ENCODE assay signal across 9 cellular contexts in the genomic region with DNA sequence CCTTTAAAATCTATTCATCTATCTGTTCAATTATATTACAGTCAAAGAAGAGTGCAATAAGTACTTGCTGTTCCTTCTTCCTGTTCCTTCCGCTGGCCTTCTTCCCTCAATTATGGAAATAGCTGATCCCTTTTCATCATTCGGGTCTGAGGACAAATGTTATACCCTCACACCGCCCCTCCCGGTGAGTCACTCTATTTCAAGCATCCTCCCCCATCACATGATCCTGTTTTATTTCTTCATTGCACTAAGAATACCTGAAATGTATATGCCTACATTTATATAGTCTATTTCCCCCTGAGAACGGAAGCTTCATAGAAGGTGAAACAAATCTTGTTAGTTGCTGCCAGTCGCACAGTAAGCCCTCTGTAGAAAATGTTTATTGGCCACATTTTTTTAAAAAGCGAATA. TPM values are rescaled to one million over a fixed set of nuclear protein-coding genes. Genes with fewer than 3 reads are reported as not detected.
DNase-seq lines count a peak whose midpoint lies in the region; ATAC-seq and TF ChIP-seq lines count a peak whose summit lies in the region.
"Had no signal": no experiment of that assay in that cellular context is flagged by ENCODE, and none has a peak within 500 bp of the region (broad histone marks: within the 10 kb centered on the region; RNA-seq: fewer than 3 reads in every experiment).

No MANE protein-coding gene starts in this region.

- TF ChIP-seq CTCF in choroid plexus epithelial cell (conservative IDR thresholded peaks at IDR 0.05; ENCODE audit: low read depth, low read length), result no peak

- no peaks in the 10 kb centered on the region for H3K9me3 ChIP-seq in naive thymus-derived CD4-positive, alpha-beta T cell (ENCODE audit: control insufficient read depth in 2 of 3, low read length in 3 of 3)

- peak overlapping the region; percentile 98 for H3K27ac ChIP-seq in naive thymus-derived CD4-positive, alpha-beta T cell (ENCODE audit: low read depth, low read length)

- H3K36me3 Mint-ChIP-seq in naive thymus-derived CD4-positive, alpha-beta T cell, result peaks cover 0 to 19% (median 5%) of the 10 kb centered on the region in 5 donors

- peaks cover 0 to 26% (median 0%) of the 10 kb centered on the region in 3 experiments for H3K36me3 ChIP-seq in naive thymus-derived CD4-positive, alpha-beta T cell (ENCODE audit: control insufficient read depth in 2 of 3, insufficient read depth in 3 of 3, low read length in 3 of 3)

- in situ Hi-C loops in ACHN (cut with HindIII; ENCODE audit: low pct_ligation_motif_present, low pct_unique_long_range_greater_than_20kb, low sequenced_read_pairs), result no loop called here

- peak; percentile 67 for DNase-seq in ACHN
- DNase-seq in H4 (ENCODE audit: low spot score), result peak; percentile 67
- DNase-seq in RPMI8226, result peak; percentile 17
- DNase-seq in choroid plexus epithelial cell (ENCODE audit: low read depth), result peak; percentile 70
- peak in 3 of 9 donors; percentile 53 to 73 (median 55) for DNase-seq in naive thymus-derived CD4-positive, alpha-beta T cell
- no peak for DNase-seq in D341Med (ENCODE audit: low spot score)

- POLR2A ChIA-PET in naive thymus-derived CD4-positive, alpha-beta T cell (lab: Charles Lee), result interaction anchor here (0.7 to 1.9 kb wide), 30 partner anchors 10 to 1552 kb away, joined by 3 to 31 read pairs (median 4); partner anchors contain the start of genes ARID2 and RPAP3

- no peaks in the 10 kb centered on the region for H3K27me3 Mint-ChIP-seq in naive thymus-derived CD4-positive, alpha-beta T cell

- no peaks in the 10 kb centered on the region for H3K27me3 ChIP-seq in naive thymus-derived CD4-positive, alpha-beta T cell (ENCODE audit: control insufficient read depth in 2 of 2, insufficient read depth in 2 of 2, low read length in 2 of 2)

- peaks cover 0 to 3% (median 0%) of the 10 kb centered on the region in 11 donors for H3K9me3 Mint-ChIP-seq in naive thymus-derived CD4-positive, alpha-beta T cell
- H3K9me3 Mint-ChIP-seq: nephron had no signal

- peak overlapping the region; percentile 78 for H3K4me3 ChIP-seq in choroid plexus epithelial cell (ENCODE audit: low read depth, low read length)
- peak overlapping the region; percentile 93 for H3K4me3 ChIP-seq in naive thymus-derived CD4-positive, alpha-beta T cell (ENCODE audit: low read length)

- CTCF ChIA-PET in naive thymus-derived CD4-positive, alpha-beta T cell (lab: Charles Lee), result interaction anchor here (0.6 to 1.6 kb wide), 6 partner anchors 11 to 106 kb away, joined by 3 to 7 read pairs (median 4); no protein-coding TSS in a partner anchor

- no peak overlapping the region for H3K4me3 Mint-ChIP-seq in naive thymus-derived CD4-positive, alpha-beta T cell
- H3K4me3 Mint-ChIP-seq: nephron had no signal

- peaks cover 58% of the 10 kb centered on the region in 2 donors for H3K4me1 ChIP-seq in naive thymus-derived CD4-positive, alpha-beta T cell (ENCODE audit: control insufficient read depth in 2 of 2, insufficient read depth in 2 of 2, low read length in 2 of 2)

- peak; percentile 26 for ATAC-seq in naive thymus-derived CD4-positive, alpha-beta T cell
- ATAC-seq in GM21737 (IDR thresholded peaks at IDR 0.05; ENCODE audit: unreplicated experiment), result no peak
- no peak for ATAC-seq in HG02884 (IDR thresholded peaks at IDR 0.05; ENCODE audit: unreplicated experiment)

- no peak overlapping the region for H3K27ac Mint-ChIP-seq in naive thymus-derived CD4-positive, alpha-beta T cell
- H3K27ac Mint-ChIP-seq: nephron had no signal

- intact Hi-C loops in naive thymus-derived CD4-positive, alpha-beta T cell (cut with micrococcal nuclease), result loop anchor here (2.0 to 10.0 kb wide), 10 partner anchors 14 to 1441 kb away; partner anchors contain the start of genes ANO6 (in 1 of the 2), ARID2 (in 1 of the 2) and RPAP3 (in 1 of the 2)

- peaks cover 14 to 34% (median 14%) of the 10 kb centered on the region in 7 donors for H3K4me1 Mint-ChIP-seq in naive thymus-derived CD4-positive, alpha-beta T cell

RNA-seq across cellular contexts. Expression of gene SLC38A1, which starts 2.5 kb away (rescaled TPM):
- 75.5 and 111 TPM in 2 replicates for total RNA-seq in H4 (2014; rRNA removed; shearing (Covaris generic))
- 100 to 1,000 TPM; 172 to 283 (median 249) TPM for total RNA-seq in naive thymus-derived CD4-positive, alpha-beta T cell
- 100 to 1,000 TPM; 235 to 263 TPM for polyA plus RNA-seq in naive thymus-derived CD4-positive, alpha-beta T cell
